Comparison of ENCODE assay signal across 1 cellular context in genomic region chr6:2817778-2818443, GRCh38.
TF ChIP-seq lines count a peak whose summit lies in the region.

No MANE protein-coding gene starts in this region.

TF ChIP-seq in HCT116, 20 proteins besides CTCF, POLR2A, EP300 and RAD21 (continued from another document):
- TF ChIP-seq, protein P1, sequence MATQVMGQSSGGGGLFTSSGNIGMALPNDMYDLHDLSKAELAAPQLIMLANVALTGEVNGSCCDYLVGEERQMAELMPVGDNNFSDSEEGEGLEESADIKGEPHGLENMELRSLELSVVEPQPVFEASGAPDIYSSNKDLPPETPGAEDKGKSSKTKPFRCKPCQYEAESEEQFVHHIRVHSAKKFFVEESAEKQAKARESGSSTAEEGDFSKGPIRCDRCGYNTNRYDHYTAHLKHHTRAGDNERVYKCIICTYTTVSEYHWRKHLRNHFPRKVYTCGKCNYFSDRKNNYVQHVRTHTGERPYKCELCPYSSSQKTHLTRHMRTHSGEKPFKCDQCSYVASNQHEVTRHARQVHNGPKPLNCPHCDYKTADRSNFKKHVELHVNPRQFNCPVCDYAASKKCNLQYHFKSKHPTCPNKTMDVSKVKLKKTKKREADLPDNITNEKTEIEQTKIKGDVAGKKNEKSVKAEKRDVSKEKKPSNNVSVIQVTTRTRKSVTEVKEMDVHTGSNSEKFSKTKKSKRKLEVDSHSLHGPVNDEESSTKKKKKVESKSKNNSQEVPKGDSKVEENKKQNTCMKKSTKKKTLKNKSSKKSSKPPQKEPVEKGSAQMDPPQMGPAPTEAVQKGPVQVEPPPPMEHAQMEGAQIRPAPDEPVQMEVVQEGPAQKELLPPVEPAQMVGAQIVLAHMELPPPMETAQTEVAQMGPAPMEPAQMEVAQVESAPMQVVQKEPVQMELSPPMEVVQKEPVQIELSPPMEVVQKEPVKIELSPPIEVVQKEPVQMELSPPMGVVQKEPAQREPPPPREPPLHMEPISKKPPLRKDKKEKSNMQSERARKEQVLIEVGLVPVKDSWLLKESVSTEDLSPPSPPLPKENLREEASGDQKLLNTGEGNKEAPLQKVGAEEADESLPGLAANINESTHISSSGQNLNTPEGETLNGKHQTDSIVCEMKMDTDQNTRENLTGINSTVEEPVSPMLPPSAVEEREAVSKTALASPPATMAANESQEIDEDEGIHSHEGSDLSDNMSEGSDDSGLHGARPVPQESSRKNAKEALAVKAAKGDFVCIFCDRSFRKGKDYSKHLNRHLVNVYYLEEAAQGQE (IDR thresholded peaks at IDR 0.05; ENCODE audit: low read depth) = no peak
- peak; percentile 17; the same call in 1 of the 2 replicates for TF ChIP-seq POLR2AphosphoS5 (IDR thresholded peaks at IDR 0.05; ENCODE audit: low read depth, low read length)
- TF ChIP-seq, protein P2, sequence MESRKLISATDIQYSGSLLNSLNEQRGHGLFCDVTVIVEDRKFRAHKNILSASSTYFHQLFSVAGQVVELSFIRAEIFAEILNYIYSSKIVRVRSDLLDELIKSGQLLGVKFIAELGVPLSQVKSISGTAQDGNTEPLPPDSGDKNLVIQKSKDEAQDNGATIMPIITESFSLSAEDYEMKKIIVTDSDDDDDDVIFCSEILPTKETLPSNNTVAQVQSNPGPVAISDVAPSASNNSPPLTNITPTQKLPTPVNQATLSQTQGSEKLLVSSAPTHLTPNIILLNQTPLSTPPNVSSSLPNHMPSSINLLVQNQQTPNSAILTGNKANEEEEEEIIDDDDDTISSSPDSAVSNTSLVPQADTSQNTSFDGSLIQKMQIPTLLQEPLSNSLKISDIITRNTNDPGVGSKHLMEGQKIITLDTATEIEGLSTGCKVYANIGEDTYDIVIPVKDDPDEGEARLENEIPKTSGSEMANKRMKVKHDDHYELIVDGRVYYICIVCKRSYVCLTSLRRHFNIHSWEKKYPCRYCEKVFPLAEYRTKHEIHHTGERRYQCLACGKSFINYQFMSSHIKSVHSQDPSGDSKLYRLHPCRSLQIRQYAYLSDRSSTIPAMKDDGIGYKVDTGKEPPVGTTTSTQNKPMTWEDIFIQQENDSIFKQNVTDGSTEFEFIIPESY (IDR thresholded peaks at IDR 0.05; ENCODE audit: extremely low read depth, insufficient replicate concordance, low read length) = no peak
- no peak for TF ChIP-seq ZNF274 (IDR thresholded peaks at IDR 0.05; ENCODE audit: low read depth, low read length)
- TF ChIP-seq EGR1 (IDR thresholded peaks at IDR 0.05; ENCODE audit: low read depth) = no peak
- TF ChIP-seq SIN3A (IDR thresholded peaks at IDR 0.05; ENCODE audit: low read depth) = no peak
- TF ChIP-seq TCF7L2 (IDR thresholded peaks at IDR 0.05; ENCODE audit: borderline replicate concordance, extremely low read depth, insufficient read depth, insufficient read length) = no peak
- peak; percentile 31; the same call in 1 of the 2 replicates for TF ChIP-seq JUND (IDR thresholded peaks at IDR 0.05)
- TF ChIP-seq SRF (IDR thresholded peaks at IDR 0.05; ENCODE audit: low read depth) = no peak
- TF ChIP-seq FOSL1 (IDR thresholded peaks at IDR 0.05; ENCODE audit: low read depth) = peak; percentile 63
- TF ChIP-seq EZH2phosphoT487 (IDR thresholded peaks at IDR 0.05; ENCODE audit: borderline replicate concordance) = no peak
- peak; percentile 56 for TF ChIP-seq CEBPB (IDR thresholded peaks at IDR 0.05; ENCODE audit: low read depth)
- TF ChIP-seq, protein P3, sequence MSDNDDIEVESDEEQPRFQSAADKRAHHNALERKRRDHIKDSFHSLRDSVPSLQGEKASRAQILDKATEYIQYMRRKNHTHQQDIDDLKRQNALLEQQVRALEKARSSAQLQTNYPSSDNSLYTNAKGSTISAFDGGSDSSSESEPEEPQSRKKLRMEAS (IDR thresholded peaks at IDR 0.05) = no peak
- TF ChIP-seq ELF1 (IDR thresholded peaks at IDR 0.05; ENCODE audit: borderline replicate concordance, low read depth) = no peak
- no peak for TF ChIP-seq ATF3 (IDR thresholded peaks at IDR 0.05)
- TF ChIP-seq CBX3 (IDR thresholded peaks at IDR 0.05; ENCODE audit: low read depth) = 0 out of 2 replicates have a peak, but pooled peaks have one; percentile 42
- peak; percentile 58 for TF ChIP-seq SP1 (IDR thresholded peaks at IDR 0.05; ENCODE audit: low read depth)
